9 cellular contexts compared by ENCODE assay signal in the genomic region with DNA sequence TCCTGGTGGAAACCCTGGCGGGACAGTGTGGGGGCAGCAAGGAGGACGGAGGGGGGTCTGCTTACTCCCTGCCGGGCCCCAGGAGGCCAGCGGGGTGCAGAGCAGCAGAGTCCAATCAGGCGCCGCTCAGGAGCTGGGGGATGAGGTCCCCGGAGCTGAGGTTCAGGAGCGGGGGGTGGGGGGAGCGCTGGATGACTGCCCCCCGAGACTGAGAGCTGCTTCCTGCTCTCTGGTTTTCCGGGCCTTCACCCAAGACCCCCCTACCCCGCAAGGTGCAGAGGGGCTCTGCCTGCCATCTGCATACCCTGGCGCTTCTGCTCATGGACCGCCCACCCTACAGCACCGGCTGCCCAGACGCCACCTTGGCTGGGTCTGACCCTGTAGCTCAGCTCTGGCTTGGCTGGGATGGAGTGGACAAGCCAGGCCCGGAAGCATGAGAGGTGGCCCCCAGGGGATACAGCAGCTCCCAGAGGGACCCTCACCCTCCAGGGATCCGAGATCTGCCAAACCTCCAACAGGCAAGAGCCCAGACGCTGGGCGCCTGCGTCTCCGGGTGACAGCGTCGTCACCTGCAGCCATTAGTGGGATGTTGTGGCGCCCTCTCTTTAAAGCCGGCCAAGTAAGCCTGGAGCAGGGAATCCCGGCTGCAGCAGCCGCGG. TPM values are rescaled to one million over a fixed set of nuclear protein-coding genes. Genes with fewer than 3 reads are reported as not detected.
DNase-seq lines count a peak whose midpoint lies in the region; ATAC-seq and TF ChIP-seq lines count a peak whose summit lies in the region.
"Had no signal": no experiment of that assay in that cellular context is flagged by ENCODE, and none has a peak within 500 bp of the region (broad histone marks: within the 10 kb centered on the region; RNA-seq: fewer than 3 reads in every experiment).

No MANE protein-coding gene starts in this region.

- no peak overlapping the region for H3K4me2 ChIP-seq in Karpas-422 (ENCODE audit: low read depth, low read length, poor library complexity, severe bottlenecking)
- H3K4me2 ChIP-seq: KMS-11 had no signal

- H3K27ac Mint-ChIP-seq in activated T-cell treated with anti-CD3 and anti-CD28 coated beads, Interleukin-2, amount 50 U/mL, for 24 hours, result no peak overlapping the region

- TF ChIP-seq EP300 in tibial nerve (IDR thresholded peaks at IDR 0.05), result no peak

- H3K9me2 ChIP-seq in Karpas-422 (replicated peaks; ENCODE audit: insufficient read depth, low read length), result no peaks in the 10 kb centered on the region

- H3K4me3 ChIP-seq in mononuclear cell (ENCODE audit: low read length) (peak overlapping the region; percentile 13), tibial nerve (peak overlapping the region; percentile 28 to 59 (median 46)), Karpas-422 (ENCODE audit: low read length) (no peak overlapping the region)

- H3K27ac ChIP-seq in cingulate gyrus (ENCODE audit: low read depth, low read length) (peak overlapping the region; percentile 39), tibial nerve (peak overlapping the region in 1 of 4 donors; percentile 67), Karpas-422 (ENCODE audit: low read length) (no peak overlapping the region)
- H3K27ac ChIP-seq: KMS-11 had no signal

- no peak overlapping the region for H2AFZ ChIP-seq in Karpas-422 (ENCODE audit: low read length)

- TF ChIP-seq CTCF in tibial nerve (IDR thresholded peaks at IDR 0.05), result no peak

- no peak overlapping the region for H3K9ac ChIP-seq in Karpas-422 (ENCODE audit: low read length)
- H3K9ac ChIP-seq: KMS-11 had no signal

- no peaks in the 10 kb centered on the region for H3K9me3 Mint-ChIP-seq in activated T-cell treated with anti-CD3 and anti-CD28 coated beads, Interleukin-2, amount 50 U/mL, for 24 hours

- DNase-seq in activated T-cell treated with anti-CD3 and anti-CD28 coated beads, Interleukin-2, amount 50 U/mL, for 24 hours, result no peak
- no peak for DNase-seq in activated T-cell treated with anti-CD3 and anti-CD28 coated beads, Interleukin-2, amount 50 U/mL, for 48 hours
- DNase-seq in tibial nerve (ENCODE audit: low spot score in 2 of 2), result no peak
- DNase-seq in Karpas-422, result no peak
- no peak for DNase-seq in HUDEP-2 (lab: John Stamatoyannopoulos, UW; ENCODE audit: unreplicated experiment in 76 of 76)

- H3K9me3 ChIP-seq in mononuclear cell (ENCODE audit: low read depth, low read length) (no peaks in the 10 kb centered on the region), tibial nerve (peaks cover 0 to 4% (median 0%) of the 10 kb centered on the region in 4 donors), Karpas-422 (ENCODE audit: low read length) (no peaks in the 10 kb centered on the region)

- TF ChIP-seq POLR2A in tibial nerve (IDR thresholded peaks at IDR 0.05), result no peak

- H3K27me3 Mint-ChIP-seq in activated T-cell treated with anti-CD3 and anti-CD28 coated beads, Interleukin-2, amount 50 U/mL, for 24 hours, result peaks cover 43% of the 10 kb centered on the region

- ATAC-seq in HG03378 (IDR thresholded peaks at IDR 0.05; ENCODE audit: unreplicated experiment), result no peak

- H3K36me3 Mint-ChIP-seq in activated T-cell treated with anti-CD3 and anti-CD28 coated beads, Interleukin-2, amount 50 U/mL, for 24 hours (ENCODE audit: low read depth), result no peaks in the 10 kb centered on the region

- no peaks in the 10 kb centered on the region for H4K20me1 ChIP-seq in Karpas-422 (ENCODE audit: insufficient read depth, low read depth, low read length)

- H3K79me2 ChIP-seq in Karpas-422 (ENCODE audit: low read length), result no peaks in the 10 kb centered on the region

- WGBS in tibial nerve, 2 donors, result 5% methylated on average over 17 to 24 of the region's 29 CpGs

- peak overlapping the region; percentile 39 for H3K4me3 Mint-ChIP-seq in activated T-cell treated with anti-CD3 and anti-CD28 coated beads, Interleukin-2, amount 50 U/mL, for 24 hours

- peaks cover 6% of the 10 kb centered on the region for H3K4me1 ChIP-seq in mononuclear cell (ENCODE audit: insufficient read depth, low read length)
- H3K4me1 ChIP-seq in tibial nerve, result peaks cover 0 to 25% (median 9%) of the 10 kb centered on the region in 4 donors
- no peaks in the 10 kb centered on the region for H3K4me1 ChIP-seq in Karpas-422 (ENCODE audit: low read length)

- H3K36me3 ChIP-seq in tibial nerve, result no peaks in the 10 kb centered on the region
- no peaks in the 10 kb centered on the region for H3K36me3 ChIP-seq in Karpas-422 (ENCODE audit: insufficient read depth, low read length)

- H3K4me1 Mint-ChIP-seq in activated T-cell treated with anti-CD3 and anti-CD28 coated beads, Interleukin-2, amount 50 U/mL, for 24 hours (ENCODE audit: low read depth), result peaks cover 3% of the 10 kb centered on the region

- peaks cover 23% of the 10 kb centered on the region for H3K27me3 ChIP-seq in mononuclear cell (ENCODE audit: insufficient read depth, low read length)
- peaks cover 0 to 57% of the 10 kb centered on the region in 2 donors for H3K27me3 ChIP-seq in tibial nerve
- H3K27me3 ChIP-seq in Karpas-422 (ENCODE audit: low read length), result no peaks in the 10 kb centered on the region

RNA-seq across cellular contexts. Expression of a gene that starts 0.9 kb away (rescaled TPM):
- 0.94 TPM for total RNA-seq in mononuclear cell
- total RNA-seq in tibial nerve, result 1 to 10 TPM; 3.7 to 5.9 (median 4.8) TPM
- total RNA-seq in Karpas-422 (2014; rRNA removed; shearing (Covaris generic); ENCODE audit: low replicate concordance), result not detected in 2 replicates
